In the genomic region with DNA sequence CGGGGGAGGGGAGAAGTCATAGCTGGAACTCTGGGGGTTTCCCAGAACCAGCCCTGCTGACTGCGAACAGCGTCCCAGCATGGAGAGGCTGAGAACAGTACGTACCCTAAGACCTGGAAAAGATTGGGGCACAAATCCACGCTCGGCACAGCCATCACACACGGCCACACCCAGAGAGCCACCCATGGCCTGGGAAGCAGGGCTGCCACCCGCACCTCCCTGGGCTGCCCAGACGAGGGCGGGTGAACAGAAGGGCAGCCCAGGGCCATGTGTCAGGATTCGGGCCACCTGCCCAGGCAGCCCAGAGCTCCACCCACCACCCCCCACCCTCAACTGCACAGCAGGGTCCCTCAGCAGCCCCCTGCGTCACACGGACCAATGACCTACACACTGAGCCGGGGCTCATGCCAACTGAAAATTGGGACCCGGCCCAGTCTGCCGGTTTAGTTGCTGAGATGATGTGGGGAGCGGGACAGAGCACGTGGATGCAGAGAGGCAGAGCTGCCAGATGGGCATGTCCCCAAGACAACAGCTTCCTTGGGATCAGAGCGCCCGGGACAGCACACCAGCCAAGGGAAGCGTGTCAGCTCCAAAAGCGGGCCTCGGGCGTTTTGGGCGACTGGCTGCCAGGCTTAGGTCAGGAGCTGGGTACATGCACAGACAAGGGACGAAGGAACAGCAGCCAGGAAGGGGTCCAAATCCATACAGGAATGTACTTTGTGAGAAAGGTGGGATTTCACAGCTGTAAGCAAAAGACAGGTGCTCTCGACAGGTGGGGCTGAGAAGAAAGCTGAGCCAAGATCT, we compare ENCODE assay signal across 1 cellular context.
TF ChIP-seq lines count a peak whose summit lies in the region.

No MANE protein-coding gene starts in this region.

TF ChIP-seq in GM12878, 131 proteins besides CTCF, POLR2A, EP300 and RAD21:
- TF ChIP-seq, protein P1, sequence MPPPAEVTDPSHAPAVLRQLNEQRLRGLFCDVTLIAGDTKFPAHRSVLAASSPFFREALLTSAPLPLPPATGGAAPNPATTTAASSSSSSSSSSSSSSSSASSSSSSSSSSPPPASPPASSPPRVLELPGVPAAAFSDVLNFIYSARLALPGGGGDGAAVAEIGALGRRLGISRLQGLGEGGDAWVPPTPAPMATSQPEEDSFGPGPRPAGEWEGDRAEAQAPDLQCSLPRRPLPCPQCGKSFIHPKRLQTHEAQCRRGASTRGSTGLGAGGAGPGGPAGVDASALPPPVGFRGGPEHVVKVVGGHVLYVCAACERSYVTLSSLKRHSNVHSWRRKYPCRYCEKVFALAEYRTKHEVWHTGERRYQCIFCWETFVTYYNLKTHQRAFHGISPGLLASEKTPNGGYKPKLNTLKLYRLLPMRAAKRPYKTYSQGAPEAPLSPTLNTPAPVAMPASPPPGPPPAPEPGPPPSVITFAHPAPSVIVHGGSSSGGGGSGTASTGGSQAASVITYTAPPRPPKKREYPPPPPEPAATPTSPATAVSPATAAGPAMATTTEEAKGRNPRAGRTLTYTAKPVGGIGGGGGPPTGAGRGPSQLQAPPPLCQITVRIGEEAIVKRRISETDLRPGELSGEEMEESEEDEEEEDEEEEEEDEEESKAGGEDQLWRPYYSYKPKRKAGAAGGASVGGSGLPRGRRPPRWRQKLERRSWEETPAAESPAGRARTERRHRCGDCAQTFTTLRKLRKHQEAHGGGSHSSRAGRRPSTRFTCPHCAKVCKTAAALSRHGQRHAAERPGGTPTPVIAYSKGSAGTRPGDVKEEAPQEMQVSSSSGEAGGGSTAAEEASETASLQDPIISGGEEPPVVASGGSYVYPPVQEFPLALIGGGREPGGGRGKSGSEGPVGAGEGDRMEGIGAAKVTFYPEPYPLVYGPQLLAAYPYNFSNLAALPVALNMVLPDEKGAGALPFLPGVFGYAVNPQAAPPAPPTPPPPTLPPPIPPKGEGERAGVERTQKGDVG (CRISPR knock-in tag; IDR thresholded peaks at IDR 0.05): no peak
- TF ChIP-seq SPI1 (IDR thresholded peaks at IDR 0.05; ENCODE audit: borderline replicate concordance, insufficient read depth, low read depth, low read length) (no peak), CHD2 (IDR thresholded peaks at IDR 0.05; ENCODE audit: borderline replicate concordance, low read depth, low read length) (no peak), HCFC1 (IDR thresholded peaks at IDR 0.05; ENCODE audit: low read length) (no peak), RB1 (IDR thresholded peaks at IDR 0.05; ENCODE audit: borderline replicate concordance) (no peak), ESRRA (IDR thresholded peaks at IDR 0.05; ENCODE audit: low read length) (no peak), MTA3 (IDR thresholded peaks at IDR 0.05; ENCODE audit: borderline replicate concordance, low read length) (no peak), CBFB (IDR thresholded peaks at IDR 0.05; ENCODE audit: low read depth) (no peak), ZNF274 (IDR thresholded peaks at IDR 0.05; ENCODE audit: insufficient read depth, insufficient read length) (no peak), TAF1 (IDR thresholded peaks at IDR 0.05; ENCODE audit: borderline replicate concordance, low read depth, low read length) (no peak), ZNF24 (IDR thresholded peaks at IDR 0.05) (no peak), RFX5 (IDR thresholded peaks at IDR 0.05; ENCODE audit: low read depth, low read length) (no peak), ATF7 (IDR thresholded peaks at IDR 0.05; ENCODE audit: low read depth) (no peak), GABPA (IDR thresholded peaks at IDR 0.05; ENCODE audit: low read depth) (no peak)
- TF ChIP-seq, protein P2, sequence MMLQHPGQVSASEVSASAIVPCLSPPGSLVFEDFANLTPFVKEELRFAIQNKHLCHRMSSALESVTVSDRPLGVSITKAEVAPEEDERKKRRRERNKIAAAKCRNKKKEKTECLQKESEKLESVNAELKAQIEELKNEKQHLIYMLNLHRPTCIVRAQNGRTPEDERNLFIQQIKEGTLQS (IDR thresholded peaks at IDR 0.05; ENCODE audit: borderline replicate concordance, extremely low read depth, low read depth, low read length): no peak
- TF ChIP-seq, protein P3, sequence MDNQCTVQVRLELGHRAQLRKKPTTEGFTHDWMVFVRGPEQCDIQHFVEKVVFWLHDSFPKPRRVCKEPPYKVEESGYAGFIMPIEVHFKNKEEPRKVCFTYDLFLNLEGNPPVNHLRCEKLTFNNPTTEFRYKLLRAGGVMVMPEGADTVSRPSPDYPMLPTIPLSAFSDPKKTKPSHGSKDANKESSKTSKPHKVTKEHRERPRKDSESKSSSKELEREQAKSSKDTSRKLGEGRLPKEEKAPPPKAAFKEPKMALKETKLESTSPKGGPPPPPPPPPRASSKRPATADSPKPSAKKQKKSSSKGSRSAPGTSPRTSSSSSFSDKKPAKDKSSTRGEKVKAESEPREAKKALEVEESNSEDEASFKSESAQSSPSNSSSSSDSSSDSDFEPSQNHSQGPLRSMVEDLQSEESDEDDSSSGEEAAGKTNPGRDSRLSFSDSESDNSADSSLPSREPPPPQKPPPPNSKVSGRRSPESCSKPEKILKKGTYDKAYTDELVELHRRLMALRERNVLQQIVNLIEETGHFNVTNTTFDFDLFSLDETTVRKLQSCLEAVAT (IDR thresholded peaks at IDR 0.05): no peak
- TF ChIP-seq, protein P4, sequence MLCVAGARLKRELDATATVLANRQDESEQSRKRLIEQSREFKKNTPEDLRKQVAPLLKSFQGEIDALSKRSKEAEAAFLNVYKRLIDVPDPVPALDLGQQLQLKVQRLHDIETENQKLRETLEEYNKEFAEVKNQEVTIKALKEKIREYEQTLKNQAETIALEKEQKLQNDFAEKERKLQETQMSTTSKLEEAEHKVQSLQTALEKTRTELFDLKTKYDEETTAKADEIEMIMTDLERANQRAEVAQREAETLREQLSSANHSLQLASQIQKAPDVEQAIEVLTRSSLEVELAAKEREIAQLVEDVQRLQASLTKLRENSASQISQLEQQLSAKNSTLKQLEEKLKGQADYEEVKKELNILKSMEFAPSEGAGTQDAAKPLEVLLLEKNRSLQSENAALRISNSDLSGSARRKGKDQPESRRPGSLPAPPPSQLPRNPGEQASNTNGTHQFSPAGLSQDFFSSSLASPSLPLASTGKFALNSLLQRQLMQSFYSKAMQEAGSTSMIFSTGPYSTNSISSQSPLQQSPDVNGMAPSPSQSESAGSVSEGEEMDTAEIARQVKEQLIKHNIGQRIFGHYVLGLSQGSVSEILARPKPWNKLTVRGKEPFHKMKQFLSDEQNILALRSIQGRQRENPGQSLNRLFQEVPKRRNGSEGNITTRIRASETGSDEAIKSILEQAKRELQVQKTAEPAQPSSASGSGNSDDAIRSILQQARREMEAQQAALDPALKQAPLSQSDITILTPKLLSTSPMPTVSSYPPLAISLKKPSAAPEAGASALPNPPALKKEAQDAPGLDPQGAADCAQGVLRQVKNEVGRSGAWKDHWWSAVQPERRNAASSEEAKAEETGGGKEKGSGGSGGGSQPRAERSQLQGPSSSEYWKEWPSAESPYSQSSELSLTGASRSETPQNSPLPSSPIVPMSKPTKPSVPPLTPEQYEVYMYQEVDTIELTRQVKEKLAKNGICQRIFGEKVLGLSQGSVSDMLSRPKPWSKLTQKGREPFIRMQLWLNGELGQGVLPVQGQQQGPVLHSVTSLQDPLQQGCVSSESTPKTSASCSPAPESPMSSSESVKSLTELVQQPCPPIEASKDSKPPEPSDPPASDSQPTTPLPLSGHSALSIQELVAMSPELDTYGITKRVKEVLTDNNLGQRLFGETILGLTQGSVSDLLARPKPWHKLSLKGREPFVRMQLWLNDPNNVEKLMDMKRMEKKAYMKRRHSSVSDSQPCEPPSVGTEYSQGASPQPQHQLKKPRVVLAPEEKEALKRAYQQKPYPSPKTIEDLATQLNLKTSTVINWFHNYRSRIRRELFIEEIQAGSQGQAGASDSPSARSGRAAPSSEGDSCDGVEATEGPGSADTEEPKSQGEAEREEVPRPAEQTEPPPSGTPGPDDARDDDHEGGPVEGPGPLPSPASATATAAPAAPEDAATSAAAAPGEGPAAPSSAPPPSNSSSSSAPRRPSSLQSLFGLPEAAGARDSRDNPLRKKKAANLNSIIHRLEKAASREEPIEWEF (IDR thresholded peaks at IDR 0.05; ENCODE audit: insufficient replicate concordance, low read depth, low read length): no peak
